In genomic region chr7:111931016-111931517, GRCh38 we compare ENCODE assay signal across 11 cellular contexts.
A peak's percentile ranks its signal among the peaks of the same experiment; 100 is the strongest.
DNase-seq lines count a peak whose midpoint lies in the region; ATAC-seq and TF ChIP-seq lines count a peak whose summit lies in the region.
"Had no signal": no experiment of that assay in that cellular context is flagged by ENCODE, and none has a peak within 500 bp of the region (broad histone marks: within the 10 kb centered on the region; RNA-seq: fewer than 3 reads in every experiment).

No MANE protein-coding gene starts in this region.

- H3K4me3 Mint-ChIP-seq in natural killer cell treated with Interleukin-12 subunit alpha and Interleukin-12 subunit beta and Interleukin-15 and Interleukin-18, amount 100 ng/mL, for 72 hours: no peak overlapping the region

- H3K9me2 ChIP-seq in SK-N-SH: no peaks in the 10 kb centered on the region

- TF ChIP-seq EP300 in SK-N-SH (IDR thresholded peaks at IDR 0.05; ENCODE audit: borderline replicate concordance in 1 of 2, low read depth in 1 of 2, low read length in 1 of 2): no peak
- no peak for TF ChIP-seq EP300 in suprapubic skin (IDR thresholded peaks at IDR 0.05)

- H3K27ac ChIP-seq in SK-N-SH (ENCODE audit: low read depth in 2 of 2, low read length in 1 of 2): no peak overlapping the region
- peak overlapping the region; percentile 50 for H3K27ac ChIP-seq in iPS-20b (ENCODE audit: low read length)
- peak overlapping the region; percentile 36 for H3K27ac ChIP-seq in suprapubic skin

- H3K4me1 Mint-ChIP-seq in natural killer cell treated with Interleukin-12 subunit alpha and Interleukin-12 subunit beta and Interleukin-15 and Interleukin-18, amount 100 ng/mL, for 72 hours (ENCODE audit: low read depth in 2 of 2): no peaks in the 10 kb centered on the region

- H2AFZ ChIP-seq in SK-N-SH (ENCODE audit: low read depth): no peak overlapping the region

- H3K9me3 ChIP-seq in SK-N-SH (no peaks in the 10 kb centered on the region), adipocyte (ENCODE audit: control insufficient read depth, low read length) (no peaks in the 10 kb centered on the region), iPS-20b (ENCODE audit: insufficient read depth, low read depth, low read length) (no peaks in the 10 kb centered on the region), suprapubic skin (no peaks in the 10 kb centered on the region)

- no peak overlapping the region for H3K9ac ChIP-seq in SK-N-SH
- no peak overlapping the region for H3K9ac ChIP-seq in adipocyte (ENCODE audit: low read length)
- H3K9ac ChIP-seq in iPS-20b (ENCODE audit: low read depth, low read length): peak overlapping the region; percentile 26; the same call in 1 of the 2 replicates

- POLR2A ChIA-PET in SK-N-SH (lab: Yijun Ruan, JAX): no interaction called here

- WGBS in SK-N-SH (ENCODE audit: low lambda C conversion rate): 80% methylated on average over 3 of the region's 3 CpGs
- 63% methylated on average over 3 of the region's 3 CpGs for WGBS in suprapubic skin

- no peak for TF ChIP-seq RAD21 in SK-N-SH (IDR thresholded peaks at IDR 0.05; ENCODE audit: low read length)

- H3K4me3 ChIP-seq in SK-N-SH (ENCODE audit: low read depth in 2 of 2, low read length in 1 of 2) (no peak overlapping the region), adipocyte (ENCODE audit: low read length) (no peak overlapping the region), iPS-20b (ENCODE audit: low read length) (no peak overlapping the region), suprapubic skin (no peak overlapping the region)

- H3K36me3 ChIP-seq in SK-N-SH (replicated peaks in 1 of 2; ENCODE audit: control insufficient read depth in 1 of 2, insufficient read depth in 2 of 2, low read length in 1 of 2) (peaks cover 0 to 8% of the 10 kb centered on the region in 2 experiments), adipocyte (ENCODE audit: control insufficient read depth, insufficient read depth, low read length, severe bottlenecking) (no peaks in the 10 kb centered on the region), iPS-20b (ENCODE audit: insufficient read depth, low read depth, low read length) (no peaks in the 10 kb centered on the region), suprapubic skin (no peaks in the 10 kb centered on the region)

- no peak for TF ChIP-seq CTCF in SK-N-SH (IDR thresholded peaks at IDR 0.05)
- no peak for TF ChIP-seq CTCF in suprapubic skin (IDR thresholded peaks at IDR 0.05)

- H3K27ac Mint-ChIP-seq in natural killer cell treated with Interleukin-12 subunit alpha and Interleukin-12 subunit beta and Interleukin-15 and Interleukin-18, amount 100 ng/mL, for 72 hours: no peak overlapping the region

- ATAC-seq in SK-N-SH treated with all-trans-retinoic acid at 6 μM for 48 hours: no peak; the same call in 1 of the 3 replicates
- ATAC-seq in HG03139 (IDR thresholded peaks at IDR 0.05; ENCODE audit: unreplicated experiment): no peak
- no peak for ATAC-seq in natural killer cell treated with Interleukin-12 subunit alpha and Interleukin-12 subunit beta and Interleukin-15 and Interleukin-18, amount 100 ng/mL, for 72 hours

- no peaks in the 10 kb centered on the region for H3K36me3 Mint-ChIP-seq in natural killer cell treated with Interleukin-12 subunit alpha and Interleukin-12 subunit beta and Interleukin-15 and Interleukin-18, amount 100 ng/mL, for 72 hours

- no peak for TF ChIP-seq POLR2A in suprapubic skin (IDR thresholded peaks at IDR 0.05)

- CTCF ChIA-PET in SK-N-SH (lab: Yijun Ruan, JAX): interaction anchor here (0.9 to 1.2 kb wide), 3 partner anchors 15 to 168 kb away, joined by 3 to 5 read pairs (median 3); no protein-coding TSS in a partner anchor

- no peak overlapping the region for H3K4me2 ChIP-seq in SK-N-SH

- H3K27me3 ChIP-seq in SK-N-SH (ENCODE audit: insufficient read depth) (no peaks in the 10 kb centered on the region), adipocyte (replicated peaks; ENCODE audit: control insufficient read depth, insufficient read depth, low read length) (no peaks in the 10 kb centered on the region), iPS-20b (ENCODE audit: insufficient read depth, low read length) (no peaks in the 10 kb centered on the region), suprapubic skin (no peaks in the 10 kb centered on the region)

- H3K9me3 Mint-ChIP-seq in natural killer cell treated with Interleukin-12 subunit alpha and Interleukin-12 subunit beta and Interleukin-15 and Interleukin-18, amount 100 ng/mL, for 72 hours: peaks cover 4% of the 10 kb centered on the region

- no peaks in the 10 kb centered on the region; a peak in 2 of 4 replicates for H3K4me1 ChIP-seq in SK-N-SH (ENCODE audit: control insufficient read depth in 1 of 2, insufficient read depth in 2 of 2, low read depth in 1 of 2, low read length in 1 of 2)
- no peaks in the 10 kb centered on the region for H3K4me1 ChIP-seq in adipocyte (ENCODE audit: control insufficient read depth, insufficient read depth, low read length)
- H3K4me1 ChIP-seq in iPS-20b (ENCODE audit: insufficient read depth, low read length): peaks cover 35% of the 10 kb centered on the region
- H3K4me1 ChIP-seq in suprapubic skin: no peaks in the 10 kb centered on the region

- no peaks in the 10 kb centered on the region for H4K20me1 ChIP-seq in SK-N-SH (ENCODE audit: insufficient read depth)

- H3K27me3 Mint-ChIP-seq in natural killer cell treated with Interleukin-12 subunit alpha and Interleukin-12 subunit beta and Interleukin-15 and Interleukin-18, amount 100 ng/mL, for 72 hours: no peaks in the 10 kb centered on the region

- no peaks in the 10 kb centered on the region for H3K79me2 ChIP-seq in SK-N-SH (ENCODE audit: insufficient read depth)

- H3F3A ChIP-seq in SK-N-SH (replicated peaks; ENCODE audit: insufficient read depth): no peaks in the 10 kb centered on the region

- DNase-seq in SK-N-SH: no peak
- DNase-seq in adipocyte (ENCODE audit: low read depth): peak; percentile 14
- DNase-seq in suprapubic skin (ENCODE audit: low spot score in 2 of 2): no peak
- no peak for DNase-seq in activated CD4-positive, alpha-beta T cell treated with anti-CD3 and anti-CD28 coated beads for 48 hours
- DNase-seq in natural killer cell treated with Interleukin-12 subunit alpha and Interleukin-12 subunit beta and Interleukin-15 and Interleukin-18, amount 100 ng/mL, for 72 hours (ENCODE audit: low spot score): no peak
- DNase-seq: activated CD4-positive, CD25-positive, alpha-beta regulatory T cell; aorta; NCI-H1436 treated with DMSO at 0.1 percent for 48 hours had no signal

TF ChIP-seq in SK-N-SH, 30 proteins besides CTCF, POLR2A, EP300 and RAD21:
- TF ChIP-seq FOXM1 (IDR thresholded peaks at IDR 0.05; ENCODE audit: low read depth) (no peak), FOSL2 (IDR thresholded peaks at IDR 0.05; ENCODE audit: borderline replicate concordance, low read depth) (peak; percentile 43; the same call in 1 of the 2 replicates), TEAD4 (IDR thresholded peaks at IDR 0.05; ENCODE audit: borderline replicate concordance, insufficient read depth) (no peak), FOXJ3 (CRISPR knock-in tag; IDR thresholded peaks at IDR 0.05) (no peak), ELF1 (IDR thresholded peaks at IDR 0.05) (no peak), MEF2A (IDR thresholded peaks at IDR 0.05; ENCODE audit: borderline replicate concordance, low read depth) (no peak)

TF ChIP-seq in SK-N-SH treated with all-trans-retinoic acid at 6 μM for 48 hours, 23 proteins besides CTCF, POLR2A, EP300 and RAD21:
- no peak for TF ChIP-seq SNAI2 (CRISPR knock-in tag; IDR thresholded peaks at IDR 0.05)
- TF ChIP-seq BACH2 (CRISPR knock-in tag; IDR thresholded peaks at IDR 0.05; ENCODE audit: borderline replicate concordance): no peak
- no peak for TF ChIP-seq ZFP30 (CRISPR knock-in tag; IDR thresholded peaks at IDR 0.05)
- no peak for TF ChIP-seq TOX (CRISPR knock-in tag; IDR thresholded peaks at IDR 0.05; ENCODE audit: borderline replicate concordance)

Comparison
In these comparisons a context has a peak if more than half of its experiments do, and no peak if none do; other contexts are left out.
1. H3K27ac ChIP-seq: peak in iPS-20b (single experiment) and suprapubic skin (single experiment); none in SK-N-SH (0 of 2).